In genomic region chr19:32866564-32867265, GRCh38 we compare ENCODE assay signal across 12 cellular contexts. TPM values are rescaled to one million over a fixed set of nuclear protein-coding genes. Genes with fewer than 3 reads are reported as not detected.
"Had no signal": no experiment of that assay in that cellular context is flagged by ENCODE, and none has a peak within 500 bp of the region (broad histone marks: within the 10 kb centered on the region; RNA-seq: fewer than 3 reads in every experiment).

No MANE protein-coding gene starts in this region.

- H3K27me3 ChIP-seq: esophagus squamous epithelium, pancreas, tibial artery had no signal

- DNase-seq: activated CD4-positive, alpha-beta T cell treated with anti-CD3 and anti-CD28 coated beads, Interleukin-2, amount 50 U/mL, for 4 hours; activated CD4-positive, CD25-positive, alpha-beta regulatory T cell treated with anti-CD3 and anti-CD28 coated beads, Interleukin-2, amount 50 U/mL, for 72 hours; activated gamma-delta T cell; activated naive CD8-positive, alpha-beta T cell treated with anti-CD3 and anti-CD28 coated beads for 36 hours; activated T-cell treated with anti-CD3 and anti-CD28 coated beads, Interleukin-2, amount 50 U/mL, for 4 hours; esophagus squamous epithelium; foreskin fibroblast; pancreas; T-helper 9 cell had no signal

- H3K36me3 ChIP-seq: esophagus squamous epithelium, pancreas, tibial artery had no signal

- FAIRE-seq: endometrium, pancreas had no signal

- H3K4me3 ChIP-seq: esophagus squamous epithelium, pancreas, skin epidermis, tibial artery had no signal

- H3K27ac ChIP-seq: esophagus squamous epithelium, pancreas, skin epidermis, tibial artery had no signal

- ATAC-seq: activated T-cell treated with anti-CD3 and anti-CD28 coated beads, Interleukin-2, amount 50 U/mL, for 4 hours; pancreas had no signal

- H3K9me3 ChIP-seq: esophagus squamous epithelium, pancreas, tibial artery had no signal

- H3K4me1 ChIP-seq: esophagus squamous epithelium, pancreas, tibial artery had no signal

RNA-seq across cellular contexts. Expression of gene SLC7A9, which starts 2.9 kb away (rescaled TPM):
- total RNA-seq: activated naive CD8-positive, alpha-beta T cell treated with anti-CD3 and anti-CD28 coated beads for 36 hours; activated T-cell treated with anti-CD3 and anti-CD28 coated beads, Interleukin-2, amount 50 U/mL, for 4 hours had no signal
